27 cellular contexts compared by ENCODE assay signal in genomic region chr2:100807707-100808106, GRCh38. TPM values are rescaled to one million over a fixed set of nuclear protein-coding genes. Genes with fewer than 3 reads are reported as not detected.
DNase-seq lines count a peak whose midpoint lies in the region; ATAC-seq, FAIRE-seq and TF ChIP-seq lines count a peak whose summit lies in the region.
"Had no signal": no experiment of that assay in that cellular context is flagged by ENCODE, and none has a peak within 500 bp of the region (broad histone marks: within the 10 kb centered on the region; RNA-seq: fewer than 3 reads in every experiment).

No MANE protein-coding gene starts in this region.

- CTCF ChIA-PET in HepG2 (lab: Yijun Ruan, JAX; ENCODE audit: low intra/inter-chr PET ratio, low total read pairs), result no interaction called here

- no peaks in the 10 kb centered on the region for H3K79me2 ChIP-seq in HepG2 (ENCODE audit: insufficient read depth, low read length)

- POLR2A ChIA-PET in HepG2 (lab: Yijun Ruan, JAX), result no interaction called here

- WGBS in right cardiac atrium, result 74% methylated on average over 4 of the region's 4 CpGs
- 49% methylated on average over 4 of the region's 4 CpGs for WGBS in liver
- 54% methylated on average over 4 of the region's 4 CpGs for WGBS in HepG2 (ENCODE audit: low lambda C conversion rate)
- 47% methylated on average over 3 of the region's 4 CpGs for WGBS in right lobe of liver (ENCODE audit: insufficient coverage, low coverage, low lambda C conversion rate, missing lambda C conversion rate)
- WGBS in lower leg skin, 2 donors, result 88 to 90% methylated on average over 4 of the region's 4 CpGs

- no TSS peak for BruUV-seq in HepG2 (replicated peaks; lab: Mats Ljungman, UMichigan)

- TF ChIP-seq CTCF in liver (IDR thresholded peaks at IDR 0.05; ENCODE audit: low read depth, low read length, missing input control) (no peak), HepG2 (CRISPR knock-in tag; IDR thresholded peaks at IDR 0.05) (no peak), right lobe of liver (IDR thresholded peaks at IDR 0.05) (no peak), lower leg skin (IDR thresholded peaks at IDR 0.05) (no peak)

- H3K4me3 ChIP-seq in right cardiac atrium (ENCODE audit: low read length) (no peak overlapping the region), liver (ENCODE audit: low read depth in 1 of 3, low read length in 3 of 3) (no peak overlapping the region), HepG2 (replicated peaks in 1 of 3; ENCODE audit: insufficient read depth in 1 of 3, low read depth in 2 of 3, low read length in 3 of 3) (no peak overlapping the region), right lobe of liver (no peak overlapping the region), lower leg skin (ENCODE audit: low read depth, poor library complexity, severe bottlenecking) (no peak overlapping the region)
- H3K4me3 ChIP-seq: A549; BLaER1 treated with 17β-estradiol and CSF1 and Interleukin-3, amounts not matched to agents 10 nM and 100 nM; GM12878; GM23338 had no signal

- no peak for TF ChIP-seq POLR2A in HepG2 (IDR thresholded peaks at IDR 0.05; ENCODE audit: insufficient read depth in 1 of 2, low read depth in 2 of 2, low read length in 2 of 2)
- no peak for TF ChIP-seq POLR2A in right lobe of liver (IDR thresholded peaks at IDR 0.05)
- no peak for TF ChIP-seq POLR2A in lower leg skin (IDR thresholded peaks at IDR 0.05)

- peak; percentile 14 to 53 for TF ChIP-seq RAD21 in liver (IDR thresholded peaks at IDR 0.05)
- no peak for TF ChIP-seq RAD21 in HepG2 (CRISPR knock-in tag; IDR thresholded peaks at IDR 0.05)

- intact Hi-C loops in Right ventricle myocardium inferior (cut with DNase I), result no loop called here
- intact Hi-C loops in right cardiac atrium (cut with DNase I), result no loop called here
- intact Hi-C loops in HepG2 (cut with micrococcal nuclease; ENCODE audit: unreplicated experiment), result no loop called here
- intact Hi-C loops in right lobe of liver (cut with DNase I), result no loop called here
- intact Hi-C loops in lower leg skin (cut with DNase I; ENCODE audit: low total_unique reads), result no loop called here

- no peak overlapping the region for H3K4me2 ChIP-seq in HepG2 (ENCODE audit: low read depth, low read length)
- H3K4me2 ChIP-seq: A549; BLaER1 treated with 17β-estradiol and CSF1 and Interleukin-3, amounts not matched to agents 10 nM and 100 nM; GM23338 had no signal

- in situ Hi-C loops in HepG2 (cut with HindIII; ENCODE audit: extremely low pct_ligation_motif_present, low pct_unique_long_range_greater_than_20kb), result no loop called here

- DNase-seq in Right ventricle myocardium inferior (ENCODE audit: missing footprints), result no peak
- no peak for DNase-seq in right cardiac atrium
- no peak for DNase-seq in HepG2 (ENCODE audit: low spot score)
- peak in 1 of 3 donors; percentile 68 for DNase-seq in right lobe of liver
- no peak for DNase-seq in lower leg skin (ENCODE audit: low spot score in 2 of 2)
- no peak for DNase-seq in stimulated activated CD8-positive, alpha-beta memory T cell treated with anti-CD3 and anti-CD28 coated beads, Interleukin-4, amount 100 ng/mL, for 48 hours
- DNase-seq in 8988T, result no peak
- DNase-seq: ACHN; AML-193; BE2C; CD4-positive, alpha-beta T cell; CD8-positive, alpha-beta memory T cell; DMS 273 treated with DMSO at 0.1 percent for 48 hours; DMS79; EL; GDM1; H9 had no signal

- ATAC-seq in Right ventricle myocardium inferior (peak; percentile 49), right cardiac atrium (no peak), HepG2 (no peak; the same call in 2 of the 3 replicates), right lobe of liver (peak; percentile 88 to 98 (median 92))
- ATAC-seq: A549, GM12878, GM23338, HCT116 had no signal

- H3K4me1 ChIP-seq in right cardiac atrium (ENCODE audit: control insufficient read depth, insufficient read depth, low read length) (peaks cover 4% of the 10 kb centered on the region), liver (ENCODE audit: control insufficient read depth in 4 of 4, insufficient read depth in 4 of 4, low read length in 3 of 4) (peaks cover 0 to 7% (median 5%) of the 10 kb centered on the region in 4 donors), HepG2 (ENCODE audit: insufficient read depth, low read length) (peaks cover 9% of the 10 kb centered on the region; the same call in 1 of the 2 replicates), right lobe of liver (peaks cover 0 to 7% (median 2%) of the 10 kb centered on the region in 4 donors)
- H3K4me1 ChIP-seq: A549, BE2C had no signal

- H3K36me3 ChIP-seq in liver (ENCODE audit: control insufficient read depth in 4 of 4, insufficient read depth in 3 of 4, low read depth in 1 of 4, low read length in 3 of 4) (no peaks in the 10 kb centered on the region), HepG2 (replicated peaks in 1 of 2; ENCODE audit: control insufficient read depth in 1 of 2, insufficient read depth in 2 of 2, low read length in 2 of 2) (no peaks in the 10 kb centered on the region), right lobe of liver (no peaks in the 10 kb centered on the region)
- H3K36me3 ChIP-seq: BE2C; BLaER1 treated with 17β-estradiol and CSF1 and Interleukin-3, amounts not matched to agents 10 nM and 100 nM had no signal

- no peak overlapping the region for H2AFZ ChIP-seq in HepG2 (ENCODE audit: low read length)
- H2AFZ ChIP-seq: GM23338 had no signal

- H3K9me3 ChIP-seq in right cardiac atrium (ENCODE audit: control insufficient read depth, low read length), result no peaks in the 10 kb centered on the region
- no peaks in the 10 kb centered on the region for H3K9me3 ChIP-seq in liver (ENCODE audit: control insufficient read depth in 4 of 4, low read length in 3 of 4)
- H3K9me3 ChIP-seq in HepG2 (ENCODE audit: low read length), result no peaks in the 10 kb centered on the region
- H3K9me3 ChIP-seq in right lobe of liver, result no peaks in the 10 kb centered on the region
- H3K9me3 ChIP-seq: A549, BE2C had no signal

- TF ChIP-seq EP300 in HepG2 (IDR thresholded peaks at IDR 0.05; ENCODE audit: low read depth in 2 of 2, low read length in 2 of 2) (no peak), HepG2 (CRISPR knock-in tag; IDR thresholded peaks at IDR 0.05; ENCODE audit: borderline replicate concordance) (no peak)

- H4K20me1 ChIP-seq in HepG2 (ENCODE audit: insufficient read depth, low read length), result no peaks in the 10 kb centered on the region
- H4K20me1 ChIP-seq: BLaER1 treated with 17β-estradiol and CSF1 and Interleukin-3, amounts not matched to agents 10 nM and 100 nM had no signal

- no peak for FAIRE-seq in HepG2 (lab: Jason Lieb, UNC)
- FAIRE-seq: A549, D721Med, GM12878, GM19239 had no signal

- H3K27ac ChIP-seq in right cardiac atrium (ENCODE audit: low read length) (no peak overlapping the region), liver (ENCODE audit: low read depth in 1 of 2, low read length in 2 of 2) (no peak overlapping the region), HepG2 (ENCODE audit: extremely low read length, insufficient read depth, low read length) (no peak overlapping the region), right lobe of liver (no peak overlapping the region)
- H3K27ac ChIP-seq: 22Rv1; A549; BLaER1 treated with 17β-estradiol and CSF1 and Interleukin-3, amounts not matched to agents 10 nM and 100 nM had no signal

- H3K9ac ChIP-seq in liver (ENCODE audit: low read depth in 1 of 2, low read length in 2 of 2) (no peak overlapping the region), HepG2 (ENCODE audit: insufficient read depth, low read depth, low read length) (no peak overlapping the region)
- H3K9ac ChIP-seq: BLaER1 treated with 17β-estradiol and CSF1 and Interleukin-3, amounts not matched to agents 10 nM and 100 nM had no signal

- H3K27me3 ChIP-seq in right cardiac atrium (ENCODE audit: control insufficient read depth, insufficient read depth), result no peaks in the 10 kb centered on the region
- H3K27me3 ChIP-seq in liver (ENCODE audit: control insufficient read depth in 4 of 4, insufficient read depth in 4 of 4, low read length in 3 of 4), result no peaks in the 10 kb centered on the region
- H3K27me3 ChIP-seq in HepG2 (ENCODE audit: control insufficient read depth in 1 of 2, insufficient read depth in 2 of 2, low read length in 2 of 2), result peaks cover 2 to 25% of the 10 kb centered on the region in 2 experiments; a peak in 3 of 5 replicates
- H3K27me3 ChIP-seq in right lobe of liver, result no peaks in the 10 kb centered on the region
- H3K27me3 ChIP-seq: BE2C; BLaER1 treated with 17β-estradiol and CSF1 and Interleukin-3, amounts not matched to agents 10 nM and 100 nM had no signal

TF ChIP-seq in HepG2, 621 proteins besides CTCF, POLR2A, EP300 and RAD21 (continues in another document):
- TF ChIP-seq FOXJ3 (CRISPR knock-in tag; IDR thresholded peaks at IDR 0.05; ENCODE audit: borderline replicate concordance), result no peak
- TF ChIP-seq ZNF441 (CRISPR knock-in tag; IDR thresholded peaks at IDR 0.05; ENCODE audit: borderline replicate concordance), result no peak

RNA-seq across cellular contexts. Expression of gene NPAS2, which starts 12.2 kb away (rescaled TPM):
- total RNA-seq in Right ventricle myocardium inferior, result 38.0 TPM
- total RNA-seq in right cardiac atrium, result 10 to 100 TPM; 39.1 to 53.4 (median 43.3) TPM
- polyA plus RNA-seq in right cardiac atrium, result 36.8 TPM
- total RNA-seq in liver, result 1 to 10 TPM in 1 of 2 donors, under 1 TPM in 1; 0.33 to 8.0 TPM
- polyA plus RNA-seq in liver, result 10 to 100 TPM in 1 of 2 donors, 1 to 10 TPM in 1; 5.2 to 24.3 TPM
- total RNA-seq in HepG2 (2016; rRNA removed; fragmentation: Illumina TruSeq; extraction: Trizol), result 14.8 and 16.8 TPM in 2 replicates
- total RNA-seq in HepG2 (2016; cell fraction: cytosol; rRNA removed; fragmentation: Illumina TruSeq; extraction: Trizol; ENCODE audit: low read depth), result 22.8 and 25.5 TPM in 2 replicates
- total RNA-seq in HepG2 (2016; cell fraction: insoluble cytoplasmic fraction; rRNA removed; fragmentation: Illumina TruSeq; extraction: Trizol), result 15.0 and 18.3 TPM in 2 replicates
- total RNA-seq in HepG2 (2016; cell fraction: membrane; rRNA removed; fragmentation: Illumina TruSeq; extraction: Trizol), result 27.5 and 27.7 TPM in 2 replicates
- 28.5 and 41.7 TPM in 2 replicates for total RNA-seq in HepG2 (2016; cell fraction: nucleus; rRNA removed; fragmentation: Illumina TruSeq; extraction: Trizol)
- 37.5 and 48.9 TPM in 2 replicates for polyA plus RNA-seq in HepG2 (2011; rRNA removed)
- polyA plus RNA-seq in HepG2 (2011; cell fraction: cytosol; rRNA removed), result 22.7 and 29.0 TPM in 2 replicates
- 178 and 216 TPM in 2 replicates for polyA plus RNA-seq in HepG2 (2011; cell fraction: nucleus; rRNA removed)
- 24.2 and 33.9 TPM in 2 replicates for polyA plus RNA-seq in HepG2 (2012)
- 23.0 and 27.5 TPM in 2 replicates for polyA plus RNA-seq in HepG2 (2016; cell fraction: cytosol; fragmentation: Illumina TruSeq; extraction: Trizol; ENCODE audit: low read depth)
- polyA plus RNA-seq in HepG2 (2016; cell fraction: insoluble cytoplasmic fraction; fragmentation: Illumina TruSeq; extraction: Trizol; ENCODE audit: low read depth), result 31.5 and 44.8 TPM in 2 replicates
- 52.0 and 66.4 TPM in 2 replicates for polyA plus RNA-seq in HepG2 (2016; cell fraction: membrane; fragmentation: Illumina TruSeq; extraction: Trizol; ENCODE audit: low read depth)
- 112 and 136 TPM in 2 replicates for polyA plus RNA-seq in HepG2 (2016; cell fraction: nucleus; fragmentation: Illumina TruSeq; extraction: Trizol; ENCODE audit: insufficient read depth, low read depth)
- polyA minus RNA-seq in HepG2 (2011; rRNA and poly(A)+ RNA removed; ENCODE audit: low replicate concordance), result 6.3 and 50.0 TPM in 2 replicates
- polyA minus RNA-seq in HepG2 (2011; cell fraction: cytosol; rRNA and poly(A)+ RNA removed), result 39.0 and 60.4 TPM in 2 replicates
- polyA minus RNA-seq in HepG2 (2011; cell fraction: nucleus; rRNA and poly(A)+ RNA removed), result 83.3 and 89.8 TPM in 2 replicates
- total RNA-seq in right lobe of liver, result 10 to 100 TPM in 5 of 6 experiments, 1 to 10 TPM in 1; 8.8 to 33.3 (median 24.5) TPM
- 10 to 100 TPM; 58.0 to 75.5 (median 62.1) TPM for total RNA-seq in lower leg skin
- polyA plus RNA-seq: CD14-positive monocyte, GM12878 had no signal

Comparison
In these comparisons a context has a peak if more than half of its experiments do, and no peak if none do; other contexts are left out.
1. ATAC-seq: peak in Right ventricle myocardium inferior (single experiment) and right lobe of liver (4 of 4); none in right cardiac atrium (0 of 2) and HepG2 (single experiment).